In genomic region chr6:3455121-3455489, GRCh38 we compare ENCODE assay signal across 9 cellular contexts. TPM values are rescaled to one million over a fixed set of nuclear protein-coding genes. Genes with fewer than 3 reads are reported as not detected.
DNase-seq lines count a peak whose midpoint lies in the region; ATAC-seq and TF ChIP-seq lines count a peak whose summit lies in the region.
"Had no signal": no experiment of that assay in that cellular context is flagged by ENCODE, and none has a peak within 500 bp of the region (broad histone marks: within the 10 kb centered on the region; RNA-seq: fewer than 3 reads in every experiment).

No MANE protein-coding gene starts in this region.

- H3K4me3 ChIP-seq in cardiac muscle cell (peak overlapping the region; percentile 53), astrocyte of the cerebellum (ENCODE audit: low read depth, low read length) (peak overlapping the region; percentile 74), right lobe of liver (peak overlapping the region; percentile 63 to 73 (median 69)), thymus (ENCODE audit: low read length) (peak overlapping the region; percentile 66)

- H3K36me3 ChIP-seq in cardiac muscle cell (no peaks in the 10 kb centered on the region), right lobe of liver (no peaks in the 10 kb centered on the region), thymus (ENCODE audit: control insufficient read depth, insufficient read depth) (no peaks in the 10 kb centered on the region)

- no peak overlapping the region for H3K27ac ChIP-seq in cardiac muscle cell
- H3K27ac ChIP-seq in right lobe of liver, result peak overlapping the region; percentile 44 to 82 (median 45)
- H3K27ac ChIP-seq in thymus (ENCODE audit: low read depth), result no peak overlapping the region

- H3K4me1 ChIP-seq in cardiac muscle cell (ENCODE audit: low read depth), result peaks cover 21% of the 10 kb centered on the region
- H3K4me1 ChIP-seq in right lobe of liver, result peaks cover 0 to 47% (median 6%) of the 10 kb centered on the region in 4 donors
- H3K4me1 ChIP-seq in thymus (ENCODE audit: control insufficient read depth, insufficient read depth, low read length), result peaks cover 15% of the 10 kb centered on the region

- in situ Hi-C loops in astrocyte of the cerebellum (cut with HindIII; ENCODE audit: low sequenced_read_pairs), result no loop called here

- no peak for TF ChIP-seq CTCF in cardiac muscle cell (IDR thresholded peaks at IDR 0.05; ENCODE audit: low read depth, low read length)
- no peak for TF ChIP-seq CTCF in astrocyte of the cerebellum (IDR thresholded peaks at IDR 0.05; ENCODE audit: low read depth, low read length, missing control alignments)
- no peak for TF ChIP-seq CTCF in right lobe of liver (IDR thresholded peaks at IDR 0.05)

- intact Hi-C loops in left ventricle myocardium superior (cut with micrococcal nuclease), result no loop called here
- intact Hi-C loops in right lobe of liver (cut with DNase I), result loop anchor here in 1 of 2 donors (5.0 kb wide), 1 partner anchor 178 kb away; no protein-coding TSS in a partner anchor

- peak in 1 of 2 donors; percentile 29 for DNase-seq in cardiac muscle cell (ENCODE audit: low read depth in 1 of 2, low spot score in 1 of 2)
- no peak for DNase-seq in left ventricle myocardium superior
- no peak for DNase-seq in astrocyte of the cerebellum (ENCODE audit: low read depth)
- DNase-seq in right lobe of liver, result peak in 2 of 3 donors; percentile 58
- DNase-seq in NCI-H128 (lab: John Stamatoyannopoulos, UW; ENCODE audit: unreplicated experiment), result no peak
- DNase-seq in NOMO-1 (lab: John Stamatoyannopoulos, UW; ENCODE audit: unreplicated experiment in 2 of 2), result no peak
- DNase-seq: DND-41 had no signal

- no peaks in the 10 kb centered on the region for H3K9me3 ChIP-seq in cardiac muscle cell (ENCODE audit: low read depth)
- no peaks in the 10 kb centered on the region for H3K9me3 ChIP-seq in right lobe of liver
- no peaks in the 10 kb centered on the region for H3K9me3 ChIP-seq in thymus (ENCODE audit: control insufficient read depth)

- WGBS in right lobe of liver (ENCODE audit: insufficient coverage, low coverage, low lambda C conversion rate, missing lambda C conversion rate), result 18% methylated on average over 9 of the region's 9 CpGs
- WGBS in thymus, result 44% methylated on average over 9 of the region's 9 CpGs

- ATAC-seq in left ventricle myocardium superior (no peak), right lobe of liver (peak; percentile 49 to 61 (median 54)), GM21515 (IDR thresholded peaks at IDR 0.05; ENCODE audit: unreplicated experiment) (no peak)

- H3K27me3 ChIP-seq in cardiac muscle cell, result peaks cover 6% of the 10 kb centered on the region
- no peaks in the 10 kb centered on the region for H3K27me3 ChIP-seq in right lobe of liver
- peaks cover 61% of the 10 kb centered on the region for H3K27me3 ChIP-seq in thymus (ENCODE audit: control insufficient read depth, insufficient read depth)

- TF ChIP-seq POLR2A in right lobe of liver (IDR thresholded peaks at IDR 0.05), result no peak

RNA-seq across cellular contexts. Expression of gene SLC22A23, which starts 1.7 kb away (rescaled TPM):
- total RNA-seq in cardiac muscle cell (14.6 and 24.9 TPM in 2 replicates), left ventricle myocardium superior (7.1 TPM), right lobe of liver (10 to 100 TPM; 11.7 to 27.6 (median 16.3) TPM)
- polyA plus RNA-seq in cardiac muscle cell (15.7 and 21.6 TPM in 2 replicates), thymus (16.4 TPM)

Comparison
In these comparisons a context has a peak if more than half of its experiments do, and no peak if none do; other contexts are left out.
1. DNase-seq: peak in right lobe of liver (2 of 3); none in left ventricle myocardium superior (single experiment), astrocyte of the cerebellum (single experiment), NCI-H128 (single experiment) and NOMO-1 (0 of 2).
2. H3K27ac ChIP-seq: peak in right lobe of liver (3 of 3); none in cardiac muscle cell (single experiment) and thymus (single experiment).
3. ATAC-seq: peak in right lobe of liver (4 of 4); none in left ventricle myocardium superior (single experiment) and GM21515 (single experiment).
4. Peak in every context shown above with its lines, with median percentiles within 50 percentile points of each other: H3K4me3 ChIP-seq.